18 cellular contexts compared by ENCODE assay signal in genomic region chr6:333379-334002, GRCh38. TPM values are rescaled to one million over a fixed set of nuclear protein-coding genes. Genes with fewer than 3 reads are reported as not detected.
DNase-seq lines count a peak whose midpoint lies in the region; ATAC-seq, FAIRE-seq and TF ChIP-seq lines count a peak whose summit lies in the region.
"Had no signal": no experiment of that assay in that cellular context is flagged by ENCODE, and none has a peak within 500 bp of the region (broad histone marks: within the 10 kb centered on the region; RNA-seq: fewer than 3 reads in every experiment).

No MANE protein-coding gene starts in this region.

- no peaks in the 10 kb centered on the region for H3K27me3 Mint-ChIP-seq in activated B cell treated with CpG ODN at 0.5 μM for 24 hours
- H3K27me3 Mint-ChIP-seq: CD4-positive, alpha-beta memory T cell had no signal

- ATAC-seq in activated B cell treated with CpG ODN at 0.5 μM for 24 hours (ENCODE audit: low read depth) (no peak), upper lobe of left lung (ENCODE audit: low FRiP score in 2 of 2) (no peak)
- ATAC-seq: GM23338 had no signal

- H3K27me3 ChIP-seq in upper lobe of left lung, result no peaks in the 10 kb centered on the region
- H3K27me3 ChIP-seq: Peyer's patch had no signal

- no peak for FAIRE-seq in kidney (lab: Jason Lieb, UNC)

- no peak overlapping the region for H3K9ac ChIP-seq in kidney (ENCODE audit: low read length in 2 of 2)
- H3K9ac ChIP-seq: SK-N-SH had no signal

- no peak overlapping the region for H3K27ac Mint-ChIP-seq in activated B cell treated with CpG ODN at 0.5 μM for 24 hours
- H3K27ac Mint-ChIP-seq: CD4-positive, alpha-beta memory T cell; GM23338 had no signal

- no peak overlapping the region for H3K4me3 Mint-ChIP-seq in activated B cell treated with CpG ODN at 0.5 μM for 24 hours
- H3K4me3 Mint-ChIP-seq: CD4-positive, alpha-beta memory T cell; GM23338 had no signal

- H3K4me3 ChIP-seq in HEK293 (ENCODE audit: low read depth, low read length), result no peak overlapping the region
- no peak overlapping the region for H3K4me3 ChIP-seq in kidney (ENCODE audit: low read length in 2 of 2)
- no peak overlapping the region for H3K4me3 ChIP-seq in upper lobe of left lung
- H3K4me3 ChIP-seq: GM23338, Peyer's patch had no signal

- TF ChIP-seq EP300 in upper lobe of left lung (IDR thresholded peaks at IDR 0.05), result no peak

- H3K27ac ChIP-seq in HEK293 (ENCODE audit: extremely low read depth, low read depth, low read length) (no peak overlapping the region), kidney (ENCODE audit: low read depth in 2 of 2, low read length in 2 of 2) (no peak overlapping the region), upper lobe of left lung (no peak overlapping the region)
- H3K27ac ChIP-seq: Peyer's patch had no signal

- H3K4me1 Mint-ChIP-seq in activated B cell treated with CpG ODN at 0.5 μM for 24 hours, result peaks cover 47% of the 10 kb centered on the region
- H3K4me1 Mint-ChIP-seq: GM23338 had no signal

- TF ChIP-seq CTCF in HEK293 (tag by site-specific recombination; IDR thresholded peaks at IDR 0.05), result no peak
- no peak for TF ChIP-seq CTCF in activated B cell treated with CpG ODN at 0.5 μM for 24 hours (IDR thresholded peaks at IDR 0.05)
- TF ChIP-seq CTCF in kidney (IDR thresholded peaks at IDR 0.05; ENCODE audit: borderline replicate concordance, extremely low read depth, insufficient read depth), result no peak
- TF ChIP-seq CTCF in upper lobe of left lung (IDR thresholded peaks at IDR 0.05), result no peak

- H3K9me3 Mint-ChIP-seq in activated B cell treated with CpG ODN at 0.5 μM for 24 hours, result no peaks in the 10 kb centered on the region

- no peaks in the 10 kb centered on the region for H3K36me3 ChIP-seq in HEK293 (ENCODE audit: control insufficient read depth in 2 of 2, insufficient read depth in 1 of 2, low read length in 2 of 2)
- H3K36me3 ChIP-seq in kidney (ENCODE audit: control insufficient read depth in 1 of 2, insufficient read depth in 2 of 2, low read length in 2 of 2), result no peaks in the 10 kb centered on the region
- no peaks in the 10 kb centered on the region for H3K36me3 ChIP-seq in upper lobe of left lung
- H3K36me3 ChIP-seq: Peyer's patch had no signal

- CTCF ChIA-PET in HEK293 (lab: Yijun Ruan, JAX) (interaction anchor here (0.6 to 2.8 kb wide), 5 partner anchors 11 to 1055 kb away, joined by 3 to 12 read pairs (median 3); no protein-coding TSS in a partner anchor), activated B cell treated with CpG ODN at 0.5 μM for 24 hours (lab: Charles Lee) (no interaction called here)

- DNase-seq in activated B cell treated with CpG ODN at 0.5 μM for 24 hours (peak; percentile 4), kidney (peak; percentile 79), upper lobe of left lung (peak; percentile 18 to 77), NCI-H1417 (lab: John Stamatoyannopoulos, UW) (no peak), SIG-M5 treated with dmso at 0.1 percent for 504 hours (lab: John Stamatoyannopoulos, UW; ENCODE audit: unreplicated experiment) (no peak)
- DNase-seq in activated naive CD4-positive, alpha-beta T cell treated with anti-CD3 and anti-CD28 coated beads, Interleukin-2, amount 50 U/mL, for 16 hours, result no peak
- DNase-seq: CD4-positive, alpha-beta memory T cell; DMS79 treated with DMSO at 0.1 percent for 48 hours; KG1; NCI-H1048; NCI-H146; NCI-H524; Right ventricle myocardium superior; SK-N-SH had no signal

- no peak for TF ChIP-seq POLR2A in upper lobe of left lung (IDR thresholded peaks at IDR 0.05)

- H3K9me3 ChIP-seq in HEK293 (ENCODE audit: control insufficient read depth, insufficient read depth, low read depth, low read length), result no peaks in the 10 kb centered on the region
- H3K9me3 ChIP-seq in kidney (ENCODE audit: control insufficient read depth in 1 of 2, low read length in 2 of 2), result no peaks in the 10 kb centered on the region
- no peaks in the 10 kb centered on the region for H3K9me3 ChIP-seq in upper lobe of left lung
- H3K9me3 ChIP-seq: Peyer's patch, SK-N-SH had no signal

- no peaks in the 10 kb centered on the region for H3K36me3 Mint-ChIP-seq in activated B cell treated with CpG ODN at 0.5 μM for 24 hours (ENCODE audit: low read depth)

- intact Hi-C loops in activated B cell treated with CpG ODN at 0.5 μM for 24 hours (cut with micrococcal nuclease), result no loop called here
- intact Hi-C loops in kidney (cut with DNase I), result no loop called here

- POLR2A ChIA-PET in HEK293 (lab: Yijun Ruan, JAX) (no interaction called here), activated B cell treated with CpG ODN at 0.5 μM for 24 hours (lab: Charles Lee) (interaction anchor here (0.6 to 3.5 kb wide), 8 partner anchors 8 to 70 kb away, joined by 3 to 25 read pairs (median 6); partner anchors contain the start of gene IRF4)

- peaks cover 31% of the 10 kb centered on the region for H3K4me1 ChIP-seq in HEK293 (ENCODE audit: control insufficient read depth, insufficient read depth, low read length)
- H3K4me1 ChIP-seq in kidney (ENCODE audit: control insufficient read depth in 1 of 2, insufficient read depth in 1 of 2, low read depth in 1 of 2, low read length in 2 of 2), result no peaks in the 10 kb centered on the region
- peaks cover 15 to 31% (median 25%) of the 10 kb centered on the region in 4 donors for H3K4me1 ChIP-seq in upper lobe of left lung

- 83 to 84% methylated on average over 13 of the region's 13 CpGs for WGBS in upper lobe of left lung, 2 donors

TF ChIP-seq in HEK293, 187 proteins besides CTCF, POLR2A, EP300 and RAD21:
- TF ChIP-seq ZFHX2 (tag by site-specific recombination; conservative IDR thresholded peaks at IDR 0.05), result peak; percentile 66
- peak; percentile 87 for TF ChIP-seq EGR2 (tag by site-specific recombination; IDR thresholded peaks at IDR 0.05; ENCODE audit: low read depth)
- no peak for TF ChIP-seq ZSCAN23 (tag by site-specific recombination; IDR thresholded peaks at IDR 0.05)

RNA-seq across cellular contexts. Expression of gene DUSP22, which starts 41.2 kb away (rescaled TPM):
- total RNA-seq in activated B cell treated with CpG ODN at 0.5 μM for 24 hours (137 and 153 TPM in 2 replicates), kidney (60.7 TPM), upper lobe of left lung (100 to 1,000 TPM in 1 of 6 donors, 10 to 100 TPM in 5; 49.9 to 108 (median 63.8) TPM)
- 24.0 TPM for polyA plus RNA-seq in kidney (ENCODE audit: insufficient read depth, low read depth, low replicate concordance)

RNA-seq across cellular contexts. Expression of gene IRF4, which starts 58.1 kb away (rescaled TPM):
- total RNA-seq in activated B cell treated with CpG ODN at 0.5 μM for 24 hours (417 and 426 TPM in 2 replicates), kidney (23.7 TPM), upper lobe of left lung (10 to 100 TPM in 1 of 6 donors, 1 to 10 TPM in 5; 1.6 to 10.5 (median 5.9) TPM)
- not detected for polyA plus RNA-seq in kidney (ENCODE audit: insufficient read depth, low read depth, low replicate concordance)
- total RNA-seq: G401 had no signal
- polyA plus RNA-seq: SK-N-SH had no signal

Comparison
In these comparisons a context has a peak if more than half of its experiments do, and no peak if none do; other contexts are left out.
1. DNase-seq: peak in activated B cell treated with CpG ODN at 0.5 μM for 24 hours (single experiment), kidney (single experiment) and upper lobe of left lung (2 of 2); none in NCI-H1417 (0 of 3), SIG-M5 treated with dmso at 0.1 percent for 504 hours (single experiment) and activated naive CD4-positive, alpha-beta T cell treated with anti-CD3 and anti-CD28 coated beads, Interleukin-2, amount 50 U/mL, for 16 hours (single experiment).
2. RNA of gene IRF4, which starts 58.1 kb away (total RNA-seq): 417 to 426 TPM in activated B cell treated with CpG ODN at 0.5 μM for 24 hours; 23.7 TPM in kidney (single experiment) and 1.6 to 10.5 TPM in upper lobe of left lung; every median in the first group is over 10 times any median in the second.